18 cellular contexts compared by ENCODE assay signal in the genomic region with DNA sequence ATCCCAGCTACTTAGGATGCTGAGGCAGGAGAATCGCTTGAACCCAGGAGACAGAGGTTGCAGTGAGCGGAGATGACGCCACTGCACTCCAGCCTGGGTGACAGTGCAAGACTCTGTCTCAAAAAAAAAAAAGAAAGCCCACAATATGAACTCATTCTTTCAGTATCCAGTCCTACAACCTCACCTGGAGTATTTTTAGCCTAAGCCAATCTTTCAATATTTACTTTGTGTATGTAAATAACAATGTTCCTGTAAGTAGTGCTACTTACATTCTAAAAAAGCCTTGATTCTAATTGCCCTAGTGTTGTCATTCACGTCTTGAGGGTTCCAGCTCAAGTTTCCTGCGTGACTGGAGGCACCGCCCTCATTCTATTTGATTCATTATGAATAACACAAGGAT.
DNase-seq lines count a peak whose midpoint lies in the region; ATAC-seq and TF ChIP-seq lines count a peak whose summit lies in the region.
"Had no signal": no experiment of that assay in that cellular context is flagged by ENCODE, and none has a peak within 500 bp of the region (broad histone marks: within the 10 kb centered on the region; RNA-seq: fewer than 3 reads in every experiment).

No MANE protein-coding gene starts in this region.

- H3K27ac ChIP-seq in HEK293 (ENCODE audit: extremely low read depth, low read depth, low read length) (no peak overlapping the region), RWPE2 (ENCODE audit: poor library complexity, severe bottlenecking) (no peak overlapping the region)
- H3K27ac ChIP-seq: BLaER1, coronary artery, tibial nerve had no signal

- H3K36me3 ChIP-seq in HEK293 (ENCODE audit: control insufficient read depth in 2 of 2, insufficient read depth in 1 of 2, low read length in 2 of 2) (no peaks in the 10 kb centered on the region), RWPE2 (ENCODE audit: low read depth) (no peaks in the 10 kb centered on the region), mucosa of stomach (ENCODE audit: control insufficient read depth, insufficient read depth, low read length) (no peaks in the 10 kb centered on the region)
- H3K36me3 ChIP-seq: BLaER1, tibial nerve had no signal

- no peak for TF ChIP-seq CTCF in HEK293 (tag by site-specific recombination; IDR thresholded peaks at IDR 0.05)
- TF ChIP-seq CTCF in RWPE2 (IDR thresholded peaks at IDR 0.05; ENCODE audit: poor library complexity, severe bottlenecking), result no peak

- H3K27ac Mint-ChIP-seq in activated T-helper 2 cell treated with anti-CD3 and anti-CD28 coated beads, Interferon-gamma antibody, Interleukin-2, Interleukin-4, amounts not matched to agents 10 μg/mL and 5 μg/mL and 100 μg/mL, durations not matched to agents 14 hours and 24 hours and 36 hours, result no peak overlapping the region
- H3K27ac Mint-ChIP-seq: naive thymus-derived CD4-positive, alpha-beta T cell; stimulated activated naive B cell treated with anti-CD40 and anti-IgM and Interleukin-4, amounts not matched to agents 10 μg/mL and 1 μg/mL and 100 μg/mL, for 72 hours; T-helper 1 cell treated with Interleukin-12 subunit alpha and Interleukin-12 subunit beta and Interleukin-4 antibody, amounts not matched to agents 30 μg/mL and 1 μg/mL, for 36 hours had no signal

- H3K9me3 Mint-ChIP-seq in activated T-helper 2 cell treated with anti-CD3 and anti-CD28 coated beads, Interferon-gamma antibody, Interleukin-2, Interleukin-4, amounts not matched to agents 10 μg/mL and 5 μg/mL and 100 μg/mL, durations not matched to agents 14 hours and 24 hours and 36 hours, result no peaks in the 10 kb centered on the region
- H3K9me3 Mint-ChIP-seq: naive thymus-derived CD4-positive, alpha-beta T cell; stimulated activated naive B cell treated with anti-CD40 and anti-IgM and Interleukin-4, amounts not matched to agents 10 μg/mL and 1 μg/mL and 100 μg/mL, for 72 hours; T-helper 1 cell treated with Interleukin-12 subunit alpha and Interleukin-12 subunit beta and Interleukin-4 antibody, amounts not matched to agents 30 μg/mL and 1 μg/mL, for 36 hours had no signal

- peak overlapping the region; percentile 12 for H3K9ac ChIP-seq in mucosa of stomach (ENCODE audit: low read length)
- H3K9ac ChIP-seq: BLaER1 had no signal

- no peaks in the 10 kb centered on the region for H3K4me1 ChIP-seq in HEK293 (ENCODE audit: control insufficient read depth, insufficient read depth, low read length)
- H3K4me1 ChIP-seq in RWPE2 (ENCODE audit: insufficient read depth, poor library complexity, severe bottlenecking), result peaks cover 6% of the 10 kb centered on the region
- H3K4me1 ChIP-seq in mucosa of stomach (ENCODE audit: control insufficient read depth, insufficient read depth, low read length), result peaks cover 10% of the 10 kb centered on the region
- H3K4me1 ChIP-seq: BLaER1, tibial nerve had no signal

- H3K27me3 Mint-ChIP-seq in activated T-helper 2 cell treated with anti-CD3 and anti-CD28 coated beads, Interferon-gamma antibody, Interleukin-2, Interleukin-4, amounts not matched to agents 10 μg/mL and 5 μg/mL and 100 μg/mL, durations not matched to agents 14 hours and 24 hours and 36 hours (ENCODE audit: low read depth), result no peaks in the 10 kb centered on the region
- H3K27me3 Mint-ChIP-seq: naive thymus-derived CD4-positive, alpha-beta T cell; stimulated activated naive B cell treated with anti-CD40 and anti-IgM and Interleukin-4, amounts not matched to agents 10 μg/mL and 1 μg/mL and 100 μg/mL, for 72 hours had no signal

- POLR2A ChIA-PET in HEK293 (lab: Yijun Ruan, JAX), result no interaction called here

- intact Hi-C loops in activated T-helper 2 cell treated with anti-CD3 and anti-CD28 coated beads, Interferon-gamma antibody, Interleukin-2, Interleukin-4, amounts not matched to agents 10 μg/mL and 5 μg/mL and 100 μg/mL, durations not matched to agents 14 hours and 24 hours and 36 hours (cut with micrococcal nuclease), result no loop called here

- no peaks in the 10 kb centered on the region for H3K4me1 Mint-ChIP-seq in activated T-helper 2 cell treated with anti-CD3 and anti-CD28 coated beads, Interferon-gamma antibody, Interleukin-2, Interleukin-4, amounts not matched to agents 10 μg/mL and 5 μg/mL and 100 μg/mL, durations not matched to agents 14 hours and 24 hours and 36 hours (ENCODE audit: low read depth)
- H3K4me1 Mint-ChIP-seq: naive thymus-derived CD4-positive, alpha-beta T cell; stimulated activated naive B cell treated with anti-CD40 and anti-IgM and Interleukin-4, amounts not matched to agents 10 μg/mL and 1 μg/mL and 100 μg/mL, for 72 hours had no signal

- peak; percentile 52 for DNase-seq in NCI-H146 (lab: John Stamatoyannopoulos, UW)
- no peak for DNase-seq in RWPE2 (ENCODE audit: low spot score)
- DNase-seq in activated T-helper 2 cell treated with anti-CD3 and anti-CD28 coated beads, Interferon-gamma antibody, Interleukin-2, Interleukin-4, amounts not matched to agents 10 μg/mL and 5 μg/mL and 100 μg/mL, durations not matched to agents 14 hours and 24 hours and 36 hours (ENCODE audit: low spot score), result no peak
- DNase-seq in amygdala (lab: John Stamatoyannopoulos, UW), result no peak
- DNase-seq: activated naive CD4-positive, alpha-beta T cell; foreskin melanocyte; KG1; naive thymus-derived CD4-positive, alpha-beta T cell; NCI-H1092 treated with DMSO at 0.1 percent for 48 hours; Right ventricle myocardium superior; stimulated activated naive B cell treated with anti-CD40 and anti-IgM and Interleukin-4, amounts not matched to agents 10 μg/mL and 1 μg/mL and 100 μg/mL, for 72 hours had no signal

- ATAC-seq in RWPE2 (ENCODE audit: low read depth), result peak; percentile 82
- no peak for ATAC-seq in HG03108 (IDR thresholded peaks at IDR 0.05; ENCODE audit: unreplicated experiment)
- ATAC-seq: naive thymus-derived CD4-positive, alpha-beta T cell; stimulated activated naive B cell treated with anti-CD40 and anti-IgM and Interleukin-4, amounts not matched to agents 10 μg/mL and 1 μg/mL and 100 μg/mL, for 72 hours had no signal

- no peaks in the 10 kb centered on the region for H3K9me3 ChIP-seq in HEK293 (ENCODE audit: control insufficient read depth, insufficient read depth, low read depth, low read length)
- no peaks in the 10 kb centered on the region for H3K9me3 ChIP-seq in RWPE2 (ENCODE audit: severe bottlenecking)
- no peaks in the 10 kb centered on the region for H3K9me3 ChIP-seq in mucosa of stomach (ENCODE audit: control insufficient read depth, low read length)
- H3K9me3 ChIP-seq: BLaER1, tibial nerve had no signal

- CTCF ChIA-PET in HEK293 (lab: Yijun Ruan, JAX), result interaction anchor here (0.7 to 1.2 kb wide), 2 partner anchors 40 to 149 kb away, joined by 4 to 6 read pairs; no protein-coding TSS in a partner anchor

- H3K27me3 ChIP-seq in RWPE2 (ENCODE audit: insufficient read depth, poor library complexity, severe bottlenecking), result no peaks in the 10 kb centered on the region
- H3K27me3 ChIP-seq in mucosa of stomach (ENCODE audit: control insufficient read depth, insufficient read depth, low read length), result no peaks in the 10 kb centered on the region
- H3K27me3 ChIP-seq: BLaER1, tibial nerve had no signal

- no peaks in the 10 kb centered on the region for H3K36me3 Mint-ChIP-seq in activated T-helper 2 cell treated with anti-CD3 and anti-CD28 coated beads, Interferon-gamma antibody, Interleukin-2, Interleukin-4, amounts not matched to agents 10 μg/mL and 5 μg/mL and 100 μg/mL, durations not matched to agents 14 hours and 24 hours and 36 hours (ENCODE audit: low read depth)
- H3K36me3 Mint-ChIP-seq: naive thymus-derived CD4-positive, alpha-beta T cell; stimulated activated naive B cell treated with anti-CD40 and anti-IgM and Interleukin-4, amounts not matched to agents 10 μg/mL and 1 μg/mL and 100 μg/mL, for 72 hours had no signal

- H3K4me3 Mint-ChIP-seq in activated T-helper 2 cell treated with anti-CD3 and anti-CD28 coated beads, Interferon-gamma antibody, Interleukin-2, Interleukin-4, amounts not matched to agents 10 μg/mL and 5 μg/mL and 100 μg/mL, durations not matched to agents 14 hours and 24 hours and 36 hours (ENCODE audit: low read depth), result no peak overlapping the region
- H3K4me3 Mint-ChIP-seq: naive thymus-derived CD4-positive, alpha-beta T cell; stimulated activated naive B cell treated with anti-CD40 and anti-IgM and Interleukin-4, amounts not matched to agents 10 μg/mL and 1 μg/mL and 100 μg/mL, for 72 hours; T-helper 1 cell treated with Interleukin-12 subunit alpha and Interleukin-12 subunit beta and Interleukin-4 antibody, amounts not matched to agents 30 μg/mL and 1 μg/mL, for 36 hours had no signal

- H3K4me3 ChIP-seq in HEK293 (ENCODE audit: low read depth, low read length) (no peak overlapping the region), RWPE2 (ENCODE audit: severe bottlenecking) (no peak overlapping the region), mucosa of stomach (ENCODE audit: low read length) (no peak overlapping the region)
- H3K4me3 ChIP-seq: BLaER1, coronary artery, tibial nerve had no signal

TF ChIP-seq in HEK293, 187 proteins besides CTCF, POLR2A, EP300 and RAD21:
- TF ChIP-seq, protein P1, sequence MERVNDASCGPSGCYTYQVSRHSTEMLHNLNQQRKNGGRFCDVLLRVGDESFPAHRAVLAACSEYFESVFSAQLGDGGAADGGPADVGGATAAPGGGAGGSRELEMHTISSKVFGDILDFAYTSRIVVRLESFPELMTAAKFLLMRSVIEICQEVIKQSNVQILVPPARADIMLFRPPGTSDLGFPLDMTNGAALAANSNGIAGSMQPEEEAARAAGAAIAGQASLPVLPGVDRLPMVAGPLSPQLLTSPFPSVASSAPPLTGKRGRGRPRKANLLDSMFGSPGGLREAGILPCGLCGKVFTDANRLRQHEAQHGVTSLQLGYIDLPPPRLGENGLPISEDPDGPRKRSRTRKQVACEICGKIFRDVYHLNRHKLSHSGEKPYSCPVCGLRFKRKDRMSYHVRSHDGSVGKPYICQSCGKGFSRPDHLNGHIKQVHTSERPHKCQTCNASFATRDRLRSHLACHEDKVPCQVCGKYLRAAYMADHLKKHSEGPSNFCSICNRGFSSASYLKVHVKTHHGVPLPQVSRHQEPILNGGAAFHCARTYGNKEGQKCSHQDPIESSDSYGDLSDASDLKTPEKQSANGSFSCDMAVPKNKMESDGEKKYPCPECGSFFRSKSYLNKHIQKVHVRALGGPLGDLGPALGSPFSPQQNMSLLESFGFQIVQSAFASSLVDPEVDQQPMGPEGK (tag by site-specific recombination; IDR thresholded peaks at IDR 0.05), result no peak
- TF ChIP-seq, protein P2, sequence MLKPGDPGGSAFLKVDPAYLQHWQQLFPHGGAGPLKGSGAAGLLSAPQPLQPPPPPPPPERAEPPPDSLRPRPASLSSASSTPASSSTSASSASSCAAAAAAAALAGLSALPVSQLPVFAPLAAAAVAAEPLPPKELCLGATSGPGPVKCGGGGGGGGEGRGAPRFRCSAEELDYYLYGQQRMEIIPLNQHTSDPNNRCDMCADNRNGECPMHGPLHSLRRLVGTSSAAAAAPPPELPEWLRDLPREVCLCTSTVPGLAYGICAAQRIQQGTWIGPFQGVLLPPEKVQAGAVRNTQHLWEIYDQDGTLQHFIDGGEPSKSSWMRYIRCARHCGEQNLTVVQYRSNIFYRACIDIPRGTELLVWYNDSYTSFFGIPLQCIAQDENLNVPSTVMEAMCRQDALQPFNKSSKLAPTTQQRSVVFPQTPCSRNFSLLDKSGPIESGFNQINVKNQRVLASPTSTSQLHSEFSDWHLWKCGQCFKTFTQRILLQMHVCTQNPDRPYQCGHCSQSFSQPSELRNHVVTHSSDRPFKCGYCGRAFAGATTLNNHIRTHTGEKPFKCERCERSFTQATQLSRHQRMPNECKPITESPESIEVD (tag by site-specific recombination; IDR thresholded peaks at IDR 0.05), result peak; percentile 57
